Comparison of ENCODE assay signal across 3 cellular contexts in the genomic region with DNA sequence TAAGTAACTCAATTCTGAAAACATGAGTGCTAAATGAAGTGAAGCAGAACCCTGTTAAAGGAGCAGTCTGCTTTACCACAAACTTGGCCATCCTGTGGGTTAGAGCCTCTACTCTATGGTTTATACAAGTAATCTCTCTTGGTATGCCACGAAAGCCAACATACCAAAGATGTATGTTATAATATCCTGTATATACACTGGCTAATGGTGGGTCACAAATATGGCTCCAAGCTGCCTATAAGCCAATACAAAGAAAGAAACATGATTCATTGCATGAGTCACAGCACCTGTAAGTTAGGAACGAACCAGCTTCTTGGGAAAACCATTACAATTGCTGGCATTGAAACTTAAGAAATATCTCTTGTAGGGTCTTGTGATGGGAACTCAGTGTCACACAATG.
TF ChIP-seq lines count a peak whose summit lies in the region.

No MANE protein-coding gene starts in this region.

TF ChIP-seq in SK-N-SH, 30 proteins besides CTCF, POLR2A, EP300 and RAD21 (continued from another document and continues in another):
- TF ChIP-seq IRF3 (IDR thresholded peaks at IDR 0.05; ENCODE audit: low read depth, low read length), result no peak
- no peak for TF ChIP-seq MEF2A (IDR thresholded peaks at IDR 0.05; ENCODE audit: borderline replicate concordance, low read depth)
- no peak for TF ChIP-seq GABPA (IDR thresholded peaks at IDR 0.05; ENCODE audit: low read depth)
- TF ChIP-seq RCOR1 (IDR thresholded peaks at IDR 0.05; ENCODE audit: low read length), result no peak
- no peak for TF ChIP-seq TEAD4 (IDR thresholded peaks at IDR 0.05; ENCODE audit: borderline replicate concordance, insufficient read depth)
- TF ChIP-seq, protein P1, sequence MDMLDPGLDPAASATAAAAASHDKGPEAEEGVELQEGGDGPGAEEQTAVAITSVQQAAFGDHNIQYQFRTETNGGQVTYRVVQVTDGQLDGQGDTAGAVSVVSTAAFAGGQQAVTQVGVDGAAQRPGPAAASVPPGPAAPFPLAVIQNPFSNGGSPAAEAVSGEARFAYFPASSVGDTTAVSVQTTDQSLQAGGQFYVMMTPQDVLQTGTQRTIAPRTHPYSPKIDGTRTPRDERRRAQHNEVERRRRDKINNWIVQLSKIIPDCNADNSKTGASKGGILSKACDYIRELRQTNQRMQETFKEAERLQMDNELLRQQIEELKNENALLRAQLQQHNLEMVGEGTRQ (IDR thresholded peaks at IDR 0.05; ENCODE audit: borderline replicate concordance, low read depth, low read length), result no peak
- TF ChIP-seq, protein P2, sequence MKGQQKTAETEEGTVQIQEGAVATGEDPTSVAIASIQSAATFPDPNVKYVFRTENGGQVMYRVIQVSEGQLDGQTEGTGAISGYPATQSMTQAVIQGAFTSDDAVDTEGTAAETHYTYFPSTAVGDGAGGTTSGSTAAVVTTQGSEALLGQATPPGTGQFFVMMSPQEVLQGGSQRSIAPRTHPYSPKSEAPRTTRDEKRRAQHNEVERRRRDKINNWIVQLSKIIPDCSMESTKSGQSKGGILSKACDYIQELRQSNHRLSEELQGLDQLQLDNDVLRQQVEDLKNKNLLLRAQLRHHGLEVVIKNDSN (IDR thresholded peaks at IDR 0.05; ENCODE audit: borderline replicate concordance, low read depth), result no peak
- TF ChIP-seq, protein P3, sequence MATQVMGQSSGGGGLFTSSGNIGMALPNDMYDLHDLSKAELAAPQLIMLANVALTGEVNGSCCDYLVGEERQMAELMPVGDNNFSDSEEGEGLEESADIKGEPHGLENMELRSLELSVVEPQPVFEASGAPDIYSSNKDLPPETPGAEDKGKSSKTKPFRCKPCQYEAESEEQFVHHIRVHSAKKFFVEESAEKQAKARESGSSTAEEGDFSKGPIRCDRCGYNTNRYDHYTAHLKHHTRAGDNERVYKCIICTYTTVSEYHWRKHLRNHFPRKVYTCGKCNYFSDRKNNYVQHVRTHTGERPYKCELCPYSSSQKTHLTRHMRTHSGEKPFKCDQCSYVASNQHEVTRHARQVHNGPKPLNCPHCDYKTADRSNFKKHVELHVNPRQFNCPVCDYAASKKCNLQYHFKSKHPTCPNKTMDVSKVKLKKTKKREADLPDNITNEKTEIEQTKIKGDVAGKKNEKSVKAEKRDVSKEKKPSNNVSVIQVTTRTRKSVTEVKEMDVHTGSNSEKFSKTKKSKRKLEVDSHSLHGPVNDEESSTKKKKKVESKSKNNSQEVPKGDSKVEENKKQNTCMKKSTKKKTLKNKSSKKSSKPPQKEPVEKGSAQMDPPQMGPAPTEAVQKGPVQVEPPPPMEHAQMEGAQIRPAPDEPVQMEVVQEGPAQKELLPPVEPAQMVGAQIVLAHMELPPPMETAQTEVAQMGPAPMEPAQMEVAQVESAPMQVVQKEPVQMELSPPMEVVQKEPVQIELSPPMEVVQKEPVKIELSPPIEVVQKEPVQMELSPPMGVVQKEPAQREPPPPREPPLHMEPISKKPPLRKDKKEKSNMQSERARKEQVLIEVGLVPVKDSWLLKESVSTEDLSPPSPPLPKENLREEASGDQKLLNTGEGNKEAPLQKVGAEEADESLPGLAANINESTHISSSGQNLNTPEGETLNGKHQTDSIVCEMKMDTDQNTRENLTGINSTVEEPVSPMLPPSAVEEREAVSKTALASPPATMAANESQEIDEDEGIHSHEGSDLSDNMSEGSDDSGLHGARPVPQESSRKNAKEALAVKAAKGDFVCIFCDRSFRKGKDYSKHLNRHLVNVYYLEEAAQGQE (IDR thresholded peaks at IDR 0.05; ENCODE audit: low read depth, low read length), result no peak
- TF ChIP-seq TAF1 (IDR thresholded peaks at IDR 0.05; ENCODE audit: borderline replicate concordance, low read depth, low read length), result no peak
- no peak for TF ChIP-seq FOXJ3 (CRISPR knock-in tag; IDR thresholded peaks at IDR 0.05)

TF ChIP-seq in SK-N-SH treated with all-trans-retinoic acid at 6 μM for 48 hours, 23 proteins besides CTCF, POLR2A, EP300 and RAD21 (continued from another document):
- TF ChIP-seq SNAI2 (CRISPR knock-in tag; IDR thresholded peaks at IDR 0.05) (no peak), ISL1 (CRISPR knock-in tag; IDR thresholded peaks at IDR 0.05) (no peak)

TF ChIP-seq in GM23338, 12 proteins besides CTCF, POLR2A, EP300 and RAD21:
- TF ChIP-seq ETS1 (IDR thresholded peaks at IDR 0.05), result no peak
- TF ChIP-seq, protein P4, sequence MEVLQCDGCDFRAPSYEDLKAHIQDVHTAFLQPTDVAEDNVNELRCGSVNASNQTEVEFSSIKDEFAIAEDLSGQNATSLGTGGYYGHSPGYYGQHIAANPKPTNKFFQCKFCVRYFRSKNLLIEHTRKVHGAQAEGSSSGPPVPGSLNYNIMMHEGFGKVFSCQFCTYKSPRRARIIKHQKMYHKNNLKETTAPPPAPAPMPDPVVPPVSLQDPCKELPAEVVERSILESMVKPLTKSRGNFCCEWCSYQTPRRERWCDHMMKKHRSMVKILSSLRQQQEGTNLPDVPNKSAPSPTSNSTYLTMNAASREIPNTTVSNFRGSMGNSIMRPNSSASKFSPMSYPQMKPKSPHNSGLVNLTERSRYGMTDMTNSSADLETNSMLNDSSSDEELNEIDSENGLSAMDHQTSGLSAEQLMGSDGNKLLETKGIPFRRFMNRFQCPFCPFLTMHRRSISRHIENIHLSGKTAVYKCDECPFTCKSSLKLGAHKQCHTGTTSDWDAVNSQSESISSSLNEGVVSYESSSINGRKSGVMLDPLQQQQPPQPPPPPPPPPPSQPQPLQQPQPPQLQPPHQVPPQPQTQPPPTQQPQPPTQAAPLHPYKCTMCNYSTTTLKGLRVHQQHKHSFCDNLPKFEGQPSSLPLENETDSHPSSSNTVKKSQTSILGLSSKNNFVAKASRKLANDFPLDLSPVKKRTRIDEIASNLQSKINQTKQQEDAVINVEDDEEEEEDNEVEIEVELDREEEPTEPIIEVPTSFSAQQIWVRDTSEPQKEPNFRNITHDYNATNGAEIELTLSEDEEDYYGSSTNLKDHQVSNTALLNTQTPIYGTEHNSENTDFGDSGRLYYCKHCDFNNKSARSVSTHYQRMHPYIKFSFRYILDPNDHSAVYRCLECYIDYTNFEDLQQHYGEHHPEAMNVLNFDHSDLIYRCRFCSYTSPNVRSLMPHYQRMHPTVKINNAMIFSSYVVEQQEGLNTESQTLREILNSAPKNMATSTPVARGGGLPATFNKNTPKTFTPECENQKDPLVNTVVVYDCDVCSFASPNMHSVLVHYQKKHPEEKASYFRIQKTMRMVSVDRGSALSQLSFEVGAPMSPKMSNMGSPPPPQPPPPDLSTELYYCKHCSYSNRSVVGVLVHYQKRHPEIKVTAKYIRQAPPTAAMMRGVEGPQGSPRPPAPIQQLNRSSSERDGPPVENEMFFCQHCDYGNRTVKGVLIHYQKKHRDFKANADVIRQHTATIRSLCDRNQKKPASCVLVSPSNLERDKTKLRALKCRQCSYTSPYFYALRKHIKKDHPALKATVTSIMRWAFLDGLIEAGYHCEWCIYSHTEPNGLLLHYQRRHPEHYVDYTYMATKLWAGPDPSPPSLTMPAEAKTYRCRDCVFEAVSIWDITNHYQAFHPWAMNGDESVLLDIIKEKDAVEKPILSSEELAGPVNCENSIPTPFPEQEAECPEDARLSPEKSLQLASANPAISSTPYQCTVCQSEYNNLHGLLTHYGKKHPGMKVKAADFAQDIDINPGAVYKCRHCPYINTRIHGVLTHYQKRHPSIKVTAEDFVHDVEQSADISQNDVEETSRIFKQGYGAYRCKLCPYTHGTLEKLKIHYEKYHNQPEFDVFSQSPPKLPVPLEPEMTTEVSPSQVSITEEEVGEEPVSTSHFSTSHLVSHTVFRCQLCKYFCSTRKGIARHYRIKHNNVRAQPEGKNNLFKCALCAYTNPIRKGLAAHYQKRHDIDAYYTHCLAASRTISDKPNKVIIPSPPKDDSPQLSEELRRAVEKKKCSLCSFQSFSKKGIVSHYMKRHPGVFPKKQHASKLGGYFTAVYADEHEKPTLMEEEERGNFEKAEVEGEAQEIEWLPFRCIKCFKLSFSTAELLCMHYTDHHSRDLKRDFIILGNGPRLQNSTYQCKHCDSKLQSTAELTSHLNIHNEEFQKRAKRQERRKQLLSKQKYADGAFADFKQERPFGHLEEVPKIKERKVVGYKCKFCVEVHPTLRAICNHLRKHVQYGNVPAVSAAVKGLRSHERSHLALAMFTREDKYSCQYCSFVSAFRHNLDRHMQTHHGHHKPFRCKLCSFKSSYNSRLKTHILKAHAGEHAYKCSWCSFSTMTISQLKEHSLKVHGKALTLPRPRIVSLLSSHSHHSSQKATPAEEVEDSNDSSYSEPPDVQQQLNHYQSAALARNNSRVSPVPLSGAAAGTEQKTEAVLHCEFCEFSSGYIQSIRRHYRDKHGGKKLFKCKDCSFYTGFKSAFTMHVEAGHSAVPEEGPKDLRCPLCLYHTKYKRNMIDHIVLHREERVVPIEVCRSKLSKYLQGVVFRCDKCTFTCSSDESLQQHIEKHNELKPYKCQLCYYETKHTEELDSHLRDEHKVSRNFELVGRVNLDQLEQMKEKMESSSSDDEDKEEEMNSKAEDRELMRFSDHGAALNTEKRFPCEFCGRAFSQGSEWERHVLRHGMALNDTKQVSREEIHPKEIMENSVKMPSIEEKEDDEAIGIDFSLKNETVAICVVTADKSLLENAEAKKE (CRISPR knock-in tag; IDR thresholded peaks at IDR 0.05), result no peak
- no peak for TF ChIP-seq NANOG (IDR thresholded peaks at IDR 0.05; ENCODE audit: borderline replicate concordance)
- TF ChIP-seq CREB1 (CRISPR knock-in tag; IDR thresholded peaks at IDR 0.05; ENCODE audit: low read depth), result no peak
- no peak for TF ChIP-seq ZNF114 (CRISPR knock-in tag; IDR thresholded peaks at IDR 0.05)
- TF ChIP-seq JUNB (IDR thresholded peaks at IDR 0.05; ENCODE audit: unreplicated experiment), result no peak
- TF ChIP-seq POLR2AphosphoS5 (IDR thresholded peaks at IDR 0.05; ENCODE audit: low read depth), result no peak
- TF ChIP-seq EZH2phosphoT487 (IDR thresholded peaks at IDR 0.05; ENCODE audit: unreplicated experiment), result no peak
- TF ChIP-seq EZH2 (IDR thresholded peaks at IDR 0.05; ENCODE audit: low read depth, unreplicated experiment), result no peak
- TF ChIP-seq STAT1 (IDR thresholded peaks at IDR 0.05; ENCODE audit: unreplicated experiment), result no peak
- TF ChIP-seq ZNF331 (CRISPR knock-in tag; IDR thresholded peaks at IDR 0.05; ENCODE audit: low read depth), result no peak
- TF ChIP-seq, protein P3 (IDR thresholded peaks at IDR 0.05; ENCODE audit: unreplicated experiment), result no peak
